In the genomic region with DNA sequence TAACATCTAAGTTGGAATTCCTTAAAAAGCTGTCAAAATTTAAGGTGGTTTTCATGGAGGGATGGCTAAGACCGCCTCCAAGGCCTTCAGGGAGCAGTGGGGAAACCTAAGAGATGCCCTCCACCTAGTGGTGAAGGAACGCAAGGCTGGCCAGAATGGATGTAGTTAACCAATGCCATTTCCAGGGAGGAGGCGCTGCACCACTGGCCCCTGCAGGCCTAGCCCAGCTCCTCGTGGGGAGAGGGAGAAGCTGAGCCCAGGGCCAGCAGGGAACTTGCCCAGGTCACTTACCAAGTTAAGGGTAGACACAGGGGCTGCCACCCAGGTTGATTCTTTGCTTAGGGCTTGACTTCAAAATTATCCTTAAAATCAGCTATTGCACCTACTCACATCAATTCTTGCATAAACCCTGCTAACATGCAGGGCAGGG, we compare ENCODE assay signal across 8 cellular contexts. TPM values are rescaled to one million over a fixed set of nuclear protein-coding genes. Genes with fewer than 3 reads are reported as not detected.
DNase-seq lines count a peak whose midpoint lies in the region; ATAC-seq and TF ChIP-seq lines count a peak whose summit lies in the region.

No MANE protein-coding gene starts in this region.

- H3K27ac ChIP-seq in left lung: no peak overlapping the region

- no peak overlapping the region for H3K4me3 ChIP-seq in left lung

- no peaks in the 10 kb centered on the region for H3K27me3 ChIP-seq in left lung

- H3K9me3 ChIP-seq in left lung: no peaks in the 10 kb centered on the region

- intact Hi-C loops in left lung (cut with DNase I): no loop called here

- no peaks in the 10 kb centered on the region for H3K36me3 ChIP-seq in left lung

- peaks cover 0 to 41% of the 10 kb centered on the region in 2 donors for H3K4me1 ChIP-seq in left lung

- DNase-seq in C1 segment of cervical spinal cord (lab: John Stamatoyannopoulos, UW): peak in 8 of 14 donors; percentile 12 to 45 (median 23)
- DNase-seq in NCI-H226: peak; percentile 54
- DNase-seq in cerebellar cortex (ENCODE audit: low spot score): peak; percentile 63
- DNase-seq in left lung: peak; percentile 73 to 82
- peak; percentile 36 to 56 (median 40) for DNase-seq in stimulated activated CD4-positive, alpha-beta T cell treated with anti-CD3 and anti-CD28 coated beads, TNF-alpha, amount 100 ng/mL, for 4 hours (ENCODE audit: low read depth in 3 of 3)

- peak; percentile 93 for ATAC-seq in GM19025 (IDR thresholded peaks at IDR 0.05; ENCODE audit: low read depth, unreplicated experiment)
- peak; percentile 84 for ATAC-seq in HG03139 (IDR thresholded peaks at IDR 0.05; ENCODE audit: unreplicated experiment)
- peak; percentile 93 to 98 for ATAC-seq in activated CD4-positive, CD25-positive, alpha-beta regulatory T cell treated with anti-CD3 and anti-CD28 coated beads, Interleukin-2, amount 50 U/mL, for 24 hours
- ATAC-seq in left lung: peak; percentile 96

- peak; percentile 77 to 88 for TF ChIP-seq CTCF in left lung (IDR thresholded peaks at IDR 0.05)

RNA-seq across cellular contexts. Expression of a gene that starts 32.0 kb away (rescaled TPM):
- total RNA-seq in left lung: 10 to 100 TPM; 12.0 to 13.5 TPM

Comparison
In these comparisons a context has a peak if more than half of its experiments do, and no peak if none do; other contexts are left out.
1. DNase-seq: peak in every context shown above with its lines; median percentile 78 in left lung; 63 in cerebellar cortex; 54 in NCI-H226; 40 in stimulated activated CD4-positive, alpha-beta T cell treated with anti-CD3 and anti-CD28 coated beads, TNF-alpha, amount 100 ng/mL, for 4 hours; 23 in C1 segment of cervical spinal cord.